In the genomic region with DNA sequence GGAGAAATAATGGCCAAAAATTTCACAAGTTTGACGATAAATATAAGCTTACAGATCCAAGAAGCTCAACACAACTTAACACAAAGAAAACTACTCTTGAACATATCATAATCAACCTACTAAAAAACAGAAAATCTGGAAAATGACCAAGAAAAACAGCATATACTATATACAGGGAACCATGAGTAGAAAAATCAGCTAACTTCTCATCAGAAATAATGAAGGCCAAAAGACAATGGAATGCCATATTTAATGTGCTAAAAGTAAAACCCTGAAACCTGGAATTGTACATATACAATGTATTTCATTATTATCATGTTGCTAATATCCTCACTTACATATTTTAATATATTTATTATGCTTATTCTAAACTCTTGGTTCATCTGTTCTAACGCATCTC, we compare ENCODE assay signal across 8 cellular contexts.
"Had no signal": no experiment of that assay in that cellular context is flagged by ENCODE, and none has a peak within 500 bp of the region (broad histone marks: within the 10 kb centered on the region; RNA-seq: fewer than 3 reads in every experiment).

No MANE protein-coding gene starts in this region.

- H3K4me3 ChIP-seq: GM12878 had no signal

- ATAC-seq: GM12878 had no signal

- DNase-seq: GDM1, GF-D8 had no signal

- FAIRE-seq: G401.6, GM12878, GM12891, GM12892, GM18507, GM19239 had no signal
